ENCODE assay signal across 8 cellular contexts in genomic region chr7:103989200-103989784, GRCh38. TPM values are rescaled to one million over a fixed set of nuclear protein-coding genes. Genes with fewer than 3 reads are reported as not detected.
A peak's percentile ranks its signal among the peaks of the same experiment; 100 is the strongest.
DNase-seq lines count a peak whose midpoint lies in the region; ATAC-seq, FAIRE-seq and TF ChIP-seq lines count a peak whose summit lies in the region.

RELN (minus strand) TSS chr7:103989658; CDS start chr7:103989356, 302 bp downstream.

- POLR2A ChIA-PET in endothelial cell of umbilical vein (lab: Charles Lee), result no interaction called here

- H3K4me2 ChIP-seq in endothelial cell of umbilical vein (ENCODE audit: insufficient read depth, low read length), result peak within 1 kb of the TSS; percentile 97

- peak within 1 kb of the TSS; percentile 96 for H2AFZ ChIP-seq in endothelial cell of umbilical vein (ENCODE audit: low read depth, low read length)

- no peaks in the 10 kb centered on the region for H3K36me3 Mint-ChIP-seq in natural killer cell treated with Interleukin-12 subunit alpha and Interleukin-12 subunit beta and Interleukin-15 and Interleukin-18, amount 100 ng/mL, for 72 hours

- no peaks in the 10 kb centered on the region for H3K4me1 Mint-ChIP-seq in natural killer cell treated with Interleukin-12 subunit alpha and Interleukin-12 subunit beta and Interleukin-15 and Interleukin-18, amount 100 ng/mL, for 72 hours (ENCODE audit: low read depth in 2 of 2)

- CTCF ChIA-PET in endothelial cell of umbilical vein (lab: Charles Lee), result interaction anchor here (1.0 to 1.5 kb wide), 2 partner anchors 30 to 415 kb away, joined by 3 read pairs; no protein-coding TSS in a partner anchor

- H3K9ac ChIP-seq in NT2/D1 (ENCODE audit: insufficient read length, low read depth) (peak within 1 kb of the TSS; percentile 67), endothelial cell of umbilical vein (replicated peaks; ENCODE audit: extremely low read depth, insufficient read depth, low read length) (no peak within 1 kb of the TSS)

- FAIRE-seq in endothelial cell of umbilical vein (lab: Jason Lieb, UNC), result no peak

- peak; percentile 2 for DNase-seq in stimulated activated CD4-positive, alpha-beta T cell treated with anti-CD3 and anti-CD28 coated beads, Interleukin-4, amount 100 ng/mL, for 1 hour
- DNase-seq in stimulated activated CD4-positive, alpha-beta T cell treated with anti-CD3 and anti-CD28 coated beads, Interleukin-1b, Interleukin-23, amount 100 ng/mL, for 48 hours, result no peak
- DNase-seq in NT2/D1 (ENCODE audit: low read depth, low spot score) (no peak), endothelial cell of umbilical vein (ENCODE audit: low read depth, low spot score) (peak; percentile 19), foreskin melanocyte (no peak), NOMO-1 (lab: John Stamatoyannopoulos, UW; ENCODE audit: unreplicated experiment in 2 of 2) (no peak)
- DNase-seq in natural killer cell treated with Interleukin-12 subunit alpha and Interleukin-12 subunit beta and Interleukin-15 and Interleukin-18, amount 100 ng/mL, for 72 hours (ENCODE audit: low spot score), result peak; percentile 42

- no peaks in the 10 kb centered on the region for H3K36me3 ChIP-seq in NT2/D1 (ENCODE audit: insufficient read depth, insufficient read length, low read length)
- H3K36me3 ChIP-seq in endothelial cell of umbilical vein (ENCODE audit: control insufficient read depth in 2 of 2, extremely low read depth in 1 of 2, insufficient read depth in 2 of 2, low read length in 2 of 2), result no peaks in the 10 kb centered on the region

- no peaks in the 10 kb centered on the region for H3K9me1 ChIP-seq in endothelial cell of umbilical vein (replicated peaks; ENCODE audit: control insufficient read depth, extremely low read depth, insufficient read depth, low read length)

- dilution Hi-C loops in endothelial cell of umbilical vein (cut with MboI; ENCODE audit: extremely low pct_ligation_motif_present, low sequenced_read_pairs), result no loop called here

- no peaks in the 10 kb centered on the region for H4K20me1 ChIP-seq in endothelial cell of umbilical vein (replicated peaks; ENCODE audit: control insufficient read depth, extremely low read depth, insufficient read depth, low read length)

- H3K27me3 Mint-ChIP-seq in natural killer cell treated with Interleukin-12 subunit alpha and Interleukin-12 subunit beta and Interleukin-15 and Interleukin-18, amount 100 ng/mL, for 72 hours, result peaks cover 34 to 45% of the 10 kb centered on the region in 2 donors

- intact Hi-C loops in endothelial cell of umbilical vein (cut with micrococcal nuclease), result loop anchor here (10.0 kb wide), 1 partner anchor 414 kb away; no protein-coding TSS in a partner anchor

- H3K79me2 ChIP-seq in endothelial cell of umbilical vein (ENCODE audit: control insufficient read depth, insufficient read depth, low read length), result no peaks in the 10 kb centered on the region

- no peaks in the 10 kb centered on the region for H3K9me3 Mint-ChIP-seq in natural killer cell treated with Interleukin-12 subunit alpha and Interleukin-12 subunit beta and Interleukin-15 and Interleukin-18, amount 100 ng/mL, for 72 hours

- no peak for ATAC-seq in natural killer cell treated with Interleukin-12 subunit alpha and Interleukin-12 subunit beta and Interleukin-15 and Interleukin-18, amount 100 ng/mL, for 72 hours
- ATAC-seq in GM18858 (IDR thresholded peaks at IDR 0.05; ENCODE audit: unreplicated experiment), result no peak

- no TSS peak for BruUV-seq in endothelial cell of umbilical vein (replicated peaks; lab: Mats Ljungman, UMichigan)

- H3K4me1 ChIP-seq in NT2/D1 (ENCODE audit: insufficient read depth, insufficient read length), result no peaks in the 10 kb centered on the region
- peaks cover 17% of the 10 kb centered on the region for H3K4me1 ChIP-seq in endothelial cell of umbilical vein (ENCODE audit: control insufficient read depth, extremely low read depth, insufficient read depth, low read length)

- H3K4me3 Mint-ChIP-seq in natural killer cell treated with Interleukin-12 subunit alpha and Interleukin-12 subunit beta and Interleukin-15 and Interleukin-18, amount 100 ng/mL, for 72 hours, result peak within 1 kb of the TSS; percentile 58

- no peak within 1 kb of the TSS for H3K27ac Mint-ChIP-seq in natural killer cell treated with Interleukin-12 subunit alpha and Interleukin-12 subunit beta and Interleukin-15 and Interleukin-18, amount 100 ng/mL, for 72 hours

- peak within 1 kb of the TSS; percentile 45 for H3K4me3 ChIP-seq in NT2/D1 (ENCODE audit: insufficient read length, low read depth)
- H3K4me3 ChIP-seq in endothelial cell of umbilical vein (replicated peaks in 1 of 3; ENCODE audit: insufficient read depth in 1 of 3, low read depth in 1 of 3, low read length in 3 of 3), result peak within 1 kb of the TSS; percentile 41 to 80 (median 64)

- TF ChIP-seq CTCF in endothelial cell of umbilical vein (IDR thresholded peaks at IDR 0.05; ENCODE audit: extremely low read depth in 1 of 2, insufficient read depth in 1 of 2, low read depth in 1 of 2, low read length in 2 of 2), result no peak

- H3K9me3 ChIP-seq in NT2/D1 (ENCODE audit: insufficient read depth, low read length) (no peaks in the 10 kb centered on the region), endothelial cell of umbilical vein (replicated peaks; ENCODE audit: control insufficient read depth, insufficient read depth, low read length) (no peaks in the 10 kb centered on the region)

- H3K27me3 ChIP-seq in NT2/D1 (ENCODE audit: insufficient read depth, insufficient read length), result peaks cover 51% of the 10 kb centered on the region
- peaks cover 30 to 66% of the 10 kb centered on the region in 2 experiments for H3K27me3 ChIP-seq in endothelial cell of umbilical vein (ENCODE audit: control insufficient read depth in 2 of 2, insufficient read depth in 2 of 2, low read length in 2 of 2)

- TF ChIP-seq POLR2A in endothelial cell of umbilical vein (IDR thresholded peaks at IDR 0.05; ENCODE audit: low read depth, low read length), result no peak

- H3K27ac ChIP-seq in endothelial cell of umbilical vein (ENCODE audit: insufficient read depth, low read depth, low read length), result no peak within 1 kb of the TSS

TF ChIP-seq in endothelial cell of umbilical vein, 7 proteins besides CTCF, POLR2A, EP300 and RAD21:
- peak; percentile 61 for TF ChIP-seq EZH2 (IDR thresholded peaks at IDR 0.05; ENCODE audit: borderline replicate concordance, low read depth, low read length, severe bottlenecking)
- no peak for TF ChIP-seq JUN (IDR thresholded peaks at IDR 0.05; ENCODE audit: borderline replicate concordance, insufficient read depth, insufficient read length, low read depth)

RNA-seq across cellular contexts. Expression of gene RELN, which starts in this region (rescaled TPM):
- 0.15 and 1.4 TPM in 2 replicates for total RNA-seq in endothelial cell of umbilical vein
- 0.22 and 0.25 TPM in 2 replicates for polyA plus RNA-seq in endothelial cell of umbilical vein
- polyA plus RNA-seq in endothelial cell of umbilical vein (2011; cell fraction: cytosol; rRNA removed), result 0.27 TPM in 2 replicates
- polyA plus RNA-seq in endothelial cell of umbilical vein (2011; cell fraction: nucleus; rRNA removed), result 0.15 and 0.82 TPM in 2 replicates
- 12.4 and 18.0 TPM in 2 replicates for polyA plus RNA-seq in endothelial cell of umbilical vein (2012)
- 1.6 and 2.0 TPM in 2 replicates for polyA minus RNA-seq in endothelial cell of umbilical vein
- not detected for polyA minus RNA-seq in endothelial cell of umbilical vein (2011; cell fraction: cytosol; rRNA and poly(A)+ RNA removed)
- polyA minus RNA-seq in endothelial cell of umbilical vein (2011; cell fraction: nucleus; rRNA and poly(A)+ RNA removed), result 0.29 and 0.53 TPM in 2 replicates
- total RNA-seq in natural killer cell treated with Interleukin-12 subunit alpha and Interleukin-12 subunit beta and Interleukin-15 and Interleukin-18, amount 100 ng/mL, for 72 hours, result not detected

Comparison
In these comparisons a context has a peak if more than half of its experiments do, and no peak if none do; other contexts are left out.
1. DNase-seq: peak in stimulated activated CD4-positive, alpha-beta T cell treated with anti-CD3 and anti-CD28 coated beads, Interleukin-4, amount 100 ng/mL, for 1 hour (single experiment) and endothelial cell of umbilical vein (single experiment); none in stimulated activated CD4-positive, alpha-beta T cell treated with anti-CD3 and anti-CD28 coated beads, Interleukin-1b, Interleukin-23, amount 100 ng/mL, for 48 hours (single experiment), NT2/D1 (single experiment), foreskin melanocyte (single experiment) and NOMO-1 (0 of 2).
2. Peak in DNase-seq in natural killer cell treated with Interleukin-12 subunit alpha and Interleukin-12 subunit beta and Interleukin-15 and Interleukin-18, amount 100 ng/mL, for 72 hours; RNA of the gene not detected or under 1 TPM.